ENCODE assay signal across 8 cellular contexts in the genomic region with DNA sequence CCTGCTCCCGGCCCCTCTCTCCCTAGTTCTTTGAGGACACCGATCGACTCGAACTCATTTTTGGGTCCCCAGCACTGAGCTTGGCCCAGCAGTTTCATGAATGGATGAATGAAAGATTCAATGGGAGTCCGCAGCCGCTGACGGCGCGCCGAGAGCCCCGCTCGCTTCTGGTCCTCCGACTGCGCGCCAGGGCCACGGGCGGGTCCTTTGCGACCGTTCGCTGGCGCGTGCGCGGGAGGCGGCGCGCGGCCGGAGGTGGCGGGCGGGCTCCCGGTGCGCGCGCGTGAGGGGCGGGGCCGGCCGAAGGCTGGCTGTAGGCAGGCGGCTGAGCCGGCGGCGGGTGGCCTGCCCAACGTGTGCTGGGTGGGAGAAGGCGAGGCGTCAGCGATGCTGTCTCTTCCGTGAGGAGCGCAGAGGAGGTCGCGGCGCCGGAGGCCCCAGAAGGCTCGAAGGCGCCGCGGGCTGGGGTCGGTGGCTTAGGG. TPM values are rescaled to one million over a fixed set of nuclear protein-coding genes. Genes with fewer than 3 reads are reported as not detected.
DNase-seq lines count a peak whose midpoint lies in the region; ATAC-seq and TF ChIP-seq lines count a peak whose summit lies in the region.

A gene (plus strand): TSS at position 314 of the 482 bp plus-strand sequence. CDS start 284 bp downstream, outside the sequence.

- peak within 1 kb of the TSS; percentile 91 for H3K27ac Mint-ChIP-seq in type B pancreatic cell

- H3K27me3 Mint-ChIP-seq in type B pancreatic cell, result no peaks in the 10 kb centered on the region

- TF ChIP-seq CTCF in GM12875 (IDR thresholded peaks at IDR 0.05; ENCODE audit: borderline replicate concordance, insufficient read depth, low read depth, low read length), result no peak
- TF ChIP-seq CTCF in type B pancreatic cell (conservative IDR thresholded peaks at IDR 0.05), result no peak

- peaks cover 5% of the 10 kb centered on the region for H3K36me3 Mint-ChIP-seq in type B pancreatic cell

- WGBS in adipose tissue, 3 donors, result 0% methylated on average over 46 to 57 of the region's 58 CpGs

- H3K4me1 Mint-ChIP-seq in type B pancreatic cell (ENCODE audit: unreplicated experiment), result peaks cover 21% of the 10 kb centered on the region

- ATAC-seq in HG02763 (IDR thresholded peaks at IDR 0.05; ENCODE audit: unreplicated experiment), result peak; percentile 90
- ATAC-seq in left cardiac atrium, result peak; percentile 98 to 99

- peak within 1 kb of the TSS; percentile 51 for H3K27ac ChIP-seq in adipose tissue (ENCODE audit: low read depth, low read length)

- intact Hi-C loops in left cardiac atrium (cut with DNase I) (no loop called here), posterior vena cava (cut with DNase I) (no loop called here)

- peak within 1 kb of the TSS; percentile 97 for H3K4me3 Mint-ChIP-seq in type B pancreatic cell

- H3K4me3 ChIP-seq in GM12875 (ENCODE audit: low read depth, low read length), result peak within 1 kb of the TSS; percentile 64

- DNase-seq in NCI-H1417 treated with DMSO at 0.1 percent for 48 hours (lab: John Stamatoyannopoulos, UW), result peak; percentile 47
- peak; percentile 65 to 87 (median 75) for DNase-seq in T-helper 1 cell
- DNase-seq in left cardiac atrium, result peak; percentile 93
- DNase-seq in posterior vena cava (ENCODE audit: low spot score), result peak; percentile 97
- peak; percentile 90 for DNase-seq in type B pancreatic cell (ENCODE audit: extremely low spot score, unreplicated experiment)

- no peaks in the 10 kb centered on the region for H3K9me3 Mint-ChIP-seq in type B pancreatic cell

RNA-seq across cellular contexts. Expression of the gene that starts here (rescaled TPM):
- 10 to 100 TPM in 1 of 3 donors, 1 to 10 TPM in 2; 4.4 to 11.4 (median 7.7) TPM for polyA plus RNA-seq in adipose tissue
- total RNA-seq in left cardiac atrium (10 to 100 TPM; 66.7 to 73.5 TPM), posterior vena cava (10 to 100 TPM; 35.4 to 44.9 TPM), type B pancreatic cell (ENCODE audit: low replicate concordance) (25.1 and 38.1 TPM in 2 replicates)

Comparison
In these comparisons a context has a peak if more than half of its experiments do, and no peak if none do; other contexts are left out.
1. Peak in every context shown above with its lines: DNase-seq, ATAC-seq, H3K4me3 ChIP-seq and H3K27ac ChIP-seq.
2. DNase-seq: peak in every context shown above with its lines; median percentile 97 in posterior vena cava; 93 in left cardiac atrium; 90 in type B pancreatic cell; 75 in T-helper 1 cell; 47 in NCI-H1417 treated with DMSO at 0.1 percent for 48 hours.